Comparison of ENCODE assay signal across 22 cellular contexts in genomic region chr4:118711047-118711446, GRCh38.
"Had no signal": no experiment of that assay in that cellular context is flagged by ENCODE, and none has a peak within 500 bp of the region (broad histone marks: within the 10 kb centered on the region; RNA-seq: fewer than 3 reads in every experiment).

No MANE protein-coding gene starts in this region.

- H3K9ac ChIP-seq: parathyroid adenoma had no signal

- H3K9me3 ChIP-seq: adrenal gland, ascending aorta, esophagus squamous epithelium, gastroesophageal sphincter, right lobe of liver, transverse colon, uterus had no signal

- H3K79me2 ChIP-seq: parathyroid adenoma had no signal

- H3K36me3 ChIP-seq: uterus had no signal

- H3K27ac ChIP-seq: adrenal gland, ascending aorta, brain microvascular endothelial cell, dorsolateral prefrontal cortex, esophagus squamous epithelium, gastroesophageal sphincter, parathyroid adenoma, right lobe of liver, transverse colon, uterus, WERI-Rb-1 had no signal

- H3K27me3 ChIP-seq: adrenal gland, ascending aorta, brain microvascular endothelial cell, dorsolateral prefrontal cortex, esophagus squamous epithelium, gastroesophageal sphincter, right lobe of liver, transverse colon, uterus had no signal

- ATAC-seq: activated T-helper 17 cell treated with anti-CD3 and anti-CD28 coated beads, Interleukin-2, amount 50 U/mL, for 72 hours; gastroesophageal sphincter; left ventricle myocardium superior; right lobe of liver; stimulated activated effector memory CD8-positive, alpha-beta T cell treated with anti-CD3 and anti-CD28 coated beads, Interleukin-12 subunit alpha, Interleukin-12 subunit beta, amount 100 ng/mL, for 72 hours; T-cell had no signal

- H3K4me1 ChIP-seq: adrenal gland, ascending aorta, esophagus squamous epithelium, gastroesophageal sphincter, parathyroid adenoma, right lobe of liver, transverse colon, uterus had no signal

- H3K4me3 ChIP-seq: adrenal gland, ascending aorta, dorsolateral prefrontal cortex, esophagus squamous epithelium, gastroesophageal sphincter, right lobe of liver, skin epidermis, transverse colon, uterus had no signal

- H2AFZ ChIP-seq: parathyroid adenoma had no signal

- DNase-seq: activated CD4-positive, CD25-positive, alpha-beta regulatory T cell treated with anti-CD3 and anti-CD28 coated beads, Interleukin-2, amount 50 U/mL, for 72 hours; activated T-cell treated with anti-CD3 and anti-CD28 coated beads, Interleukin-2, amount 50 U/mL, for 1 hour; adrenal gland; brain microvascular endothelial cell; dorsolateral prefrontal cortex; esophagus squamous epithelium; head of caudate nucleus; hypothalamus; left ventricle myocardium superior; nephron progenitor cell; right lobe of liver; stimulated activated CD4-positive, alpha-beta T cell treated with anti-CD3 and anti-CD28 coated beads, Interleukin-2, amount 100 ng/mL, for 24 hours; T-cell; transverse colon; uterus; WERI-Rb-1 had no signal
